ENCODE assay signal across 18 cellular contexts in the genomic region with DNA sequence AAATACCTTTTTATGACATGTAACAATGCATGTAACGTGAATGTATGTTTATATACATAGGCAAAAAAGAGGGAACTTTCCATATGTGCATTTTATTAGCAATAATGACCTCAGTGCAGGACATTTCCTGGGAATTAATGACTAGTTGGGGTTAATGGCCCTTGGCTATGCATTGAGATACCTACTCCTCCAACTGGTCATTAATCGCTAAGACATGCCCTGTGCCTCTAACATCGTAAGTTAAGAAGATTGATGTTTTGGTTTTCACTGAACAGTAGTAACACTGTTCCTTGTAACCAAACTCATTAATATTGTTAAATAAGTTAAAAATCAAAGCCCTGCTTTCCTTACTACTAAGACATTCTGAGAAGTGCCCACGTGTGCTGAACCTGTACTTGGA.
DNase-seq lines count a peak whose midpoint lies in the region; ATAC-seq and TF ChIP-seq lines count a peak whose summit lies in the region.
"Had no signal": no experiment of that assay in that cellular context is flagged by ENCODE, and none has a peak within 500 bp of the region (broad histone marks: within the 10 kb centered on the region; RNA-seq: fewer than 3 reads in every experiment).

No MANE protein-coding gene starts in this region.

- H3K27me3 Mint-ChIP-seq in GM23338 (ENCODE audit: insufficient read depth, low read depth, poor library complexity) (peaks cover 1% of the 10 kb centered on the region), WTC11 (ENCODE audit: low read depth) (no peaks in the 10 kb centered on the region), nephron progenitor cell (ENCODE audit: low read depth, poor library complexity) (no peaks in the 10 kb centered on the region)
- H3K27me3 Mint-ChIP-seq: B cell; CD4-positive, CD25-positive, alpha-beta regulatory T cell had no signal

- H3K4me3 ChIP-seq in GM23338 = no peak overlapping the region
- H3K4me3 ChIP-seq in mucosa of descending colon = no peak overlapping the region
- H3K4me3 ChIP-seq: BLaER1 had no signal

- no peaks in the 10 kb centered on the region for H3K9me3 Mint-ChIP-seq in GM23338
- H3K9me3 Mint-ChIP-seq in WTC11 = no peaks in the 10 kb centered on the region
- H3K9me3 Mint-ChIP-seq in nephron progenitor cell = no peaks in the 10 kb centered on the region

- POLR2A ChIA-PET in WTC11 (lab: Charles Lee) = no interaction called here

- H3K36me3 Mint-ChIP-seq in GM23338 (ENCODE audit: low read depth) (no peaks in the 10 kb centered on the region), WTC11 (no peaks in the 10 kb centered on the region), nephron progenitor cell (ENCODE audit: low read depth) (peaks cover 17% of the 10 kb centered on the region)
- H3K36me3 Mint-ChIP-seq: CD4-positive, CD25-positive, alpha-beta regulatory T cell; CD8-positive, alpha-beta T cell had no signal

- TF ChIP-seq CTCF in GM23338 (conservative IDR thresholded peaks at IDR 0.05; ENCODE audit: low read depth in 2 of 2) (peak; percentile 15 to 19; a peak in 1 of 4 replicates), WTC11 (IDR thresholded peaks at IDR 0.05) (no peak), nephron progenitor cell (IDR thresholded peaks at IDR 0.05) (no peak), mucosa of descending colon (IDR thresholded peaks at IDR 0.05) (no peak)

- intact Hi-C loops in mucosa of descending colon (cut with DNase I, micrococcal nuclease) = no loop called here

- no peak overlapping the region for H3K4me2 ChIP-seq in GM23338
- H3K4me2 ChIP-seq: BLaER1 had no signal

- CTCF ChIA-PET in WTC11 (lab: Charles Lee) = no interaction called here

- H3K27ac ChIP-seq in GM23338 (ENCODE audit: low read depth) = no peak overlapping the region
- H3K27ac ChIP-seq: BLaER1, C4-2B had no signal

- H3K27ac Mint-ChIP-seq in GM23338 = no peak overlapping the region
- no peak overlapping the region for H3K27ac Mint-ChIP-seq in WTC11
- peak overlapping the region; percentile 94 for H3K27ac Mint-ChIP-seq in nephron progenitor cell
- H3K27ac Mint-ChIP-seq: B cell; CD4-positive, CD25-positive, alpha-beta regulatory T cell; CD8-positive, alpha-beta T cell had no signal

- H3F3A ChIP-seq in GM23338 (replicated peaks; ENCODE audit: low read depth) = no peaks in the 10 kb centered on the region

- DNase-seq in GM23338 (ENCODE audit: low spot score) (peak; percentile 15), WTC11 (ENCODE audit: low spot score) (no peak), left kidney (ENCODE audit: low read depth, low spot score) (peak; percentile 87), nephron progenitor cell (no peak), dermis blood vessel endothelial cell (no peak), Kasumi-1 (lab: John Stamatoyannopoulos, UW) (no peak), mucosa of descending colon (no peak)
- DNase-seq: Caco-2; CD4-positive, CD25-positive, alpha-beta regulatory T cell; CD8-positive, alpha-beta T cell; DMS153; DND-41; H7; HCEC 1CT had no signal

- ATAC-seq in GM23338 = no peak
- ATAC-seq in WTC11 = peak; percentile 56
- no peak for ATAC-seq in HG03442 (IDR thresholded peaks at IDR 0.05; ENCODE audit: unreplicated experiment)
- no peak for ATAC-seq in mucosa of descending colon
- ATAC-seq: CD8-positive, alpha-beta T cell had no signal

- no peaks in the 10 kb centered on the region for H3K27me3 ChIP-seq in GM23338 (ENCODE audit: insufficient read depth)
- H3K27me3 ChIP-seq: BLaER1 had no signal

- H3K4me1 Mint-ChIP-seq in GM23338 = no peaks in the 10 kb centered on the region
- no peaks in the 10 kb centered on the region for H3K4me1 Mint-ChIP-seq in WTC11
- H3K4me1 Mint-ChIP-seq in nephron progenitor cell = peaks cover 59% of the 10 kb centered on the region
- H3K4me1 Mint-ChIP-seq: B cell; CD4-positive, CD25-positive, alpha-beta regulatory T cell had no signal

- no peaks in the 10 kb centered on the region for H3K9me3 ChIP-seq in mucosa of descending colon
- H3K9me3 ChIP-seq: BLaER1, Caco-2 had no signal

- no peaks in the 10 kb centered on the region for H3K79me2 ChIP-seq in GM23338 (replicated peaks; ENCODE audit: insufficient read depth)

- no peaks in the 10 kb centered on the region for H4K20me1 ChIP-seq in GM23338 (replicated peaks; ENCODE audit: insufficient read depth)
- H4K20me1 ChIP-seq: BLaER1 had no signal

- H3K4me3 Mint-ChIP-seq in GM23338 = no peak overlapping the region
- no peak overlapping the region for H3K4me3 Mint-ChIP-seq in WTC11
- no peak overlapping the region for H3K4me3 Mint-ChIP-seq in nephron progenitor cell
- H3K4me3 Mint-ChIP-seq: B cell; CD4-positive, CD25-positive, alpha-beta regulatory T cell; CD8-positive, alpha-beta T cell had no signal

- H2AFZ ChIP-seq in GM23338 = no peak overlapping the region

- H3K36me3 ChIP-seq in GM23338 (ENCODE audit: insufficient read depth) (no peaks in the 10 kb centered on the region), mucosa of descending colon (ENCODE audit: low read depth) (no peaks in the 10 kb centered on the region)
- H3K36me3 ChIP-seq: BLaER1 had no signal

- H3K9me2 ChIP-seq in GM23338 (ENCODE audit: insufficient read depth) = no peaks in the 10 kb centered on the region

- no peaks in the 10 kb centered on the region for H3K4me1 ChIP-seq in GM23338 (ENCODE audit: insufficient read depth)
- no peaks in the 10 kb centered on the region for H3K4me1 ChIP-seq in mucosa of descending colon (ENCODE audit: low read depth)
- H3K4me1 ChIP-seq: BLaER1, Caco-2 had no signal

TF ChIP-seq in WTC11, 78 proteins besides CTCF, POLR2A, EP300 and RAD21:
- TF ChIP-seq JUN (CRISPR knock-in tag; IDR thresholded peaks at IDR 0.05) (no peak), CREM (CRISPR knock-in tag; IDR thresholded peaks at IDR 0.05) (no peak), TP53 (CRISPR knock-in tag; IDR thresholded peaks at IDR 0.05) (no peak), ZNF423 (CRISPR knock-in tag; IDR thresholded peaks at IDR 0.05) (no peak), ELF4 (CRISPR knock-in tag; IDR thresholded peaks at IDR 0.05; ENCODE audit: low read depth) (no peak)
- TF ChIP-seq, protein P1, sequence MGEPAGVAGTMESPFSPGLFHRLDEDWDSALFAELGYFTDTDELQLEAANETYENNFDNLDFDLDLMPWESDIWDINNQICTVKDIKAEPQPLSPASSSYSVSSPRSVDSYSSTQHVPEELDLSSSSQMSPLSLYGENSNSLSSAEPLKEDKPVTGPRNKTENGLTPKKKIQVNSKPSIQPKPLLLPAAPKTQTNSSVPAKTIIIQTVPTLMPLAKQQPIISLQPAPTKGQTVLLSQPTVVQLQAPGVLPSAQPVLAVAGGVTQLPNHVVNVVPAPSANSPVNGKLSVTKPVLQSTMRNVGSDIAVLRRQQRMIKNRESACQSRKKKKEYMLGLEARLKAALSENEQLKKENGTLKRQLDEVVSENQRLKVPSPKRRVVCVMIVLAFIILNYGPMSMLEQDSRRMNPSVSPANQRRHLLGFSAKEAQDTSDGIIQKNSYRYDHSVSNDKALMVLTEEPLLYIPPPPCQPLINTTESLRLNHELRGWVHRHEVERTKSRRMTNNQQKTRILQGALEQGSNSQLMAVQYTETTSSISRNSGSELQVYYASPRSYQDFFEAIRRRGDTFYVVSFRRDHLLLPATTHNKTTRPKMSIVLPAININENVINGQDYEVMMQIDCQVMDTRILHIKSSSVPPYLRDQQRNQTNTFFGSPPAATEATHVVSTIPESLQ (CRISPR knock-in tag; IDR thresholded peaks at IDR 0.05) = no peak
- TF ChIP-seq, protein P2, sequence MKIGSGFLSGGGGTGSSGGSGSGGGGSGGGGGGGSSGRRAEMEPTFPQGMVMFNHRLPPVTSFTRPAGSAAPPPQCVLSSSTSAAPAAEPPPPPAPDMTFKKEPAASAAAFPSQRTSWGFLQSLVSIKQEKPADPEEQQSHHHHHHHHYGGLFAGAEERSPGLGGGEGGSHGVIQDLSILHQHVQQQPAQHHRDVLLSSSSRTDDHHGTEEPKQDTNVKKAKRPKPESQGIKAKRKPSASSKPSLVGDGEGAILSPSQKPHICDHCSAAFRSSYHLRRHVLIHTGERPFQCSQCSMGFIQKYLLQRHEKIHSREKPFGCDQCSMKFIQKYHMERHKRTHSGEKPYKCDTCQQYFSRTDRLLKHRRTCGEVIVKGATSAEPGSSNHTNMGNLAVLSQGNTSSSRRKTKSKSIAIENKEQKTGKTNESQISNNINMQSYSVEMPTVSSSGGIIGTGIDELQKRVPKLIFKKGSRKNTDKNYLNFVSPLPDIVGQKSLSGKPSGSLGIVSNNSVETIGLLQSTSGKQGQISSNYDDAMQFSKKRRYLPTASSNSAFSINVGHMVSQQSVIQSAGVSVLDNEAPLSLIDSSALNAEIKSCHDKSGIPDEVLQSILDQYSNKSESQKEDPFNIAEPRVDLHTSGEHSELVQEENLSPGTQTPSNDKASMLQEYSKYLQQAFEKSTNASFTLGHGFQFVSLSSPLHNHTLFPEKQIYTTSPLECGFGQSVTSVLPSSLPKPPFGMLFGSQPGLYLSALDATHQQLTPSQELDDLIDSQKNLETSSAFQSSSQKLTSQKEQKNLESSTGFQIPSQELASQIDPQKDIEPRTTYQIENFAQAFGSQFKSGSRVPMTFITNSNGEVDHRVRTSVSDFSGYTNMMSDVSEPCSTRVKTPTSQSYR (CRISPR knock-in tag; IDR thresholded peaks at IDR 0.05) = no peak
- TF ChIP-seq, protein P3, sequence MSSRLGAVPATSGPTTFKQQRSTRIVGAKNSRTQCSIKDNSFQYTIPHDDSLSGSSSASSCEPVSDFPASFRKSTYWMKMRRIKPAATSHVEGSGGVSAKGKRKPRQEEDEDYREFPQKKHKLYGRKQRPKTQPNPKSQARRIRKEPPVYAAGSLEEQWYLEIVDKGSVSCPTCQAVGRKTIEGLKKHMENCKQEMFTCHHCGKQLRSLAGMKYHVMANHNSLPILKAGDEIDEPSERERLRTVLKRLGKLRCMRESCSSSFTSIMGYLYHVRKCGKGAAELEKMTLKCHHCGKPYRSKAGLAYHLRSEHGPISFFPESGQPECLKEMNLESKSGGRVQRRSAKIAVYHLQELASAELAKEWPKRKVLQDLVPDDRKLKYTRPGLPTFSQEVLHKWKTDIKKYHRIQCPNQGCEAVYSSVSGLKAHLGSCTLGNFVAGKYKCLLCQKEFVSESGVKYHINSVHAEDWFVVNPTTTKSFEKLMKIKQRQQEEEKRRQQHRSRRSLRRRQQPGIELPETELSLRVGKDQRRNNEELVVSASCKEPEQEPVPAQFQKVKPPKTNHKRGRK (CRISPR knock-in tag; IDR thresholded peaks at IDR 0.05; ENCODE audit: borderline replicate concordance) = no peak

Comparison
In these comparisons a context has a peak if more than half of its experiments do, and no peak if none do; other contexts are left out.
1. DNase-seq: peak in GM23338 (single experiment) and left kidney (single experiment); none in WTC11 (single experiment), nephron progenitor cell (single experiment), dermis blood vessel endothelial cell (single experiment), Kasumi-1 (0 of 2) and mucosa of descending colon (0 of 3).
2. CTCF ChIP-seq: peak in GM23338 (2 of 2); none in WTC11 (single experiment), nephron progenitor cell (single experiment) and mucosa of descending colon (single experiment).